19 cellular contexts compared by ENCODE assay signal in genomic region chr9:38195737-38196161, GRCh38.
"Had no signal": no experiment of that assay in that cellular context is flagged by ENCODE, and none has a peak within 500 bp of the region (broad histone marks: within the 10 kb centered on the region; RNA-seq: fewer than 3 reads in every experiment).

No MANE protein-coding gene starts in this region.

- H3K27me3 ChIP-seq: cardiac muscle cell, colonic mucosa, vagina had no signal

- H3K4me3 Mint-ChIP-seq: activated CD4-positive, alpha-beta T cell treated with anti-CD3 and anti-CD28 coated beads for 36 hours; activated CD8-positive, alpha-beta T cell treated with anti-CD3 and anti-CD28 coated beads for 36 hours; stimulated activated naive CD8-positive, alpha-beta T cell treated with anti-CD3 and anti-CD28 coated beads, Interleukin-15, amount 100 ng/mL, for 72 hours; T-helper 2 cell treated with Interferon-gamma antibody and Interleukin-4, amounts not matched to agents 5 μg/mL and 100 μg/mL, for 36 hours had no signal

- H3K27ac Mint-ChIP-seq: activated CD4-positive, alpha-beta T cell treated with anti-CD3 and anti-CD28 coated beads for 36 hours; activated CD8-positive, alpha-beta T cell treated with anti-CD3 and anti-CD28 coated beads for 36 hours; stimulated activated naive CD8-positive, alpha-beta T cell treated with anti-CD3 and anti-CD28 coated beads, Interleukin-15, amount 100 ng/mL, for 72 hours; T-helper 2 cell treated with Interferon-gamma antibody and Interleukin-4, amounts not matched to agents 5 μg/mL and 100 μg/mL, for 36 hours had no signal

- ATAC-seq: activated CD4-positive, alpha-beta T cell treated with anti-CD3 and anti-CD28 coated beads for 36 hours; activated CD8-positive, alpha-beta T cell treated with anti-CD3 and anti-CD28 coated beads for 36 hours; heart left ventricle; left ventricle myocardium superior; stimulated activated naive CD8-positive, alpha-beta T cell treated with anti-CD3 and anti-CD28 coated beads, Interleukin-15, amount 100 ng/mL, for 72 hours had no signal

- H3K36me3 ChIP-seq: cardiac muscle cell, colonic mucosa, heart left ventricle, thoracic aorta, vagina had no signal

- H3K9me3 ChIP-seq: colonic mucosa, heart left ventricle, thoracic aorta, vagina had no signal

- FAIRE-seq: frontal cortex had no signal

- H3K27ac ChIP-seq: cardiac muscle cell, colonic mucosa, heart left ventricle, thoracic aorta, vagina, VCaP had no signal

- H3K4me1 ChIP-seq: colonic mucosa had no signal

- H3K4me3 ChIP-seq: cardiac muscle cell, colonic mucosa, heart left ventricle, thoracic aorta, vagina had no signal

- H3K9me3 Mint-ChIP-seq: activated CD8-positive, alpha-beta T cell treated with anti-CD3 and anti-CD28 coated beads for 36 hours; stimulated activated naive CD8-positive, alpha-beta T cell treated with anti-CD3 and anti-CD28 coated beads, Interleukin-15, amount 100 ng/mL, for 72 hours; T-helper 2 cell treated with Interferon-gamma antibody and Interleukin-4, amounts not matched to agents 5 μg/mL and 100 μg/mL, for 36 hours had no signal

- H3K27me3 Mint-ChIP-seq: activated CD4-positive, alpha-beta T cell treated with anti-CD3 and anti-CD28 coated beads for 36 hours; activated CD8-positive, alpha-beta T cell treated with anti-CD3 and anti-CD28 coated beads for 36 hours had no signal

- H3K4me1 Mint-ChIP-seq: activated CD4-positive, alpha-beta T cell treated with anti-CD3 and anti-CD28 coated beads for 36 hours; stimulated activated naive CD8-positive, alpha-beta T cell treated with anti-CD3 and anti-CD28 coated beads, Interleukin-15, amount 100 ng/mL, for 72 hours had no signal

- DNase-seq: activated CD4-positive, alpha-beta T cell treated with anti-CD3 and anti-CD28 coated beads for 36 hours; activated CD8-positive, alpha-beta memory T cell treated with anti-CD3 and anti-CD28 coated beads, Interleukin-2, amount 50 U/mL, for 4 hours; activated CD8-positive, alpha-beta T cell treated with anti-CD3 and anti-CD28 coated beads for 36 hours; activated naive CD4-positive, alpha-beta T cell; aorta; colonic mucosa; effector CD8-positive, alpha-beta T cell; heart left ventricle; islet precursor cell; left ventricle myocardium superior; retina; stimulated activated CD4-positive, alpha-beta T cell treated with anti-CD3 and anti-CD28 coated beads, Interleukin-4, amount 100 ng/mL, for 4 hours; stimulated activated naive CD8-positive, alpha-beta T cell treated with anti-CD3 and anti-CD28 coated beads, Interleukin-15, amount 100 ng/mL, for 72 hours had no signal
